1 cellular context compared by ENCODE assay signal in the genomic region with DNA sequence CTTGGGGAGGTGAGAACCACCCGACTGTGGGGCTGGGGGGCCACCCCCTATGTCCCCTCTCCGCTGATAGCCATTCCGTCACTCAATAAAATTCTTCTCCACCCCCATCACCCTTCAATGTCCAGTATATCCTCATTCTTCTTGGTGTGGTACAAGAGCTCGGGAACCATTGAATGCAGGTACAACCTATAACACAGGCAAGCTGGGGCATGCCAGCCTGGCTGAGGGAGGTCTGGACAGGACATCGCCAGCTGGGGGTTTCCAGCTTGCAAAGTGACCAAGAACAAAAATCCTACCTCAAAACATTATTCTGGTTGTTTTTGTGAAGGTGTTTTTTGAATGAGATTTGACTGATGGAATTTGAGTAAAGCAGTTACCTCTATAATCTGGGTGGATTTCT.
TF ChIP-seq lines count a peak whose summit lies in the region.

No MANE protein-coding gene starts in this region.

TF ChIP-seq in WTC11, 78 proteins besides CTCF, POLR2A, EP300 and RAD21:
- TF ChIP-seq ZNF263 (CRISPR knock-in tag; IDR thresholded peaks at IDR 0.05; ENCODE audit: low read depth) (no peak), SP1 (CRISPR knock-in tag; conservative IDR thresholded peaks at IDR 0.05) (no peak), MYBL2 (CRISPR knock-in tag; IDR thresholded peaks at IDR 0.05) (no peak), JUN (CRISPR knock-in tag; IDR thresholded peaks at IDR 0.05) (no peak), SMAD4 (CRISPR knock-in tag; IDR thresholded peaks at IDR 0.05) (no peak), CREM (CRISPR knock-in tag; IDR thresholded peaks at IDR 0.05) (no peak), TEAD1 (CRISPR knock-in tag; IDR thresholded peaks at IDR 0.05) (no peak)
